Comparison of ENCODE assay signal across 9 cellular contexts in genomic region chr22:24303007-24303406, GRCh38. TPM values are rescaled to one million over a fixed set of nuclear protein-coding genes. Genes with fewer than 3 reads are reported as not detected.
DNase-seq lines count a peak whose midpoint lies in the region; TF ChIP-seq lines count a peak whose summit lies in the region.
"Had no signal": no experiment of that assay in that cellular context is flagged by ENCODE, and none has a peak within 500 bp of the region (broad histone marks: within the 10 kb centered on the region; RNA-seq: fewer than 3 reads in every experiment).

No MANE protein-coding gene starts in this region.

- H3K27me3 ChIP-seq in BLaER1 (no peaks in the 10 kb centered on the region), SK-N-SH (ENCODE audit: insufficient read depth) (no peaks in the 10 kb centered on the region)

- no peaks in the 10 kb centered on the region for H3K27me3 Mint-ChIP-seq in nephron progenitor cell (ENCODE audit: low read depth, poor library complexity)
- H3K27me3 Mint-ChIP-seq in activated CD4-positive, alpha-beta memory T cell treated with anti-CD3 and anti-CD28 coated beads, Interleukin-2, amount 10 ng/mL, durations not matched to agents 7 days and 5 days = no peaks in the 10 kb centered on the region
- H3K27me3 Mint-ChIP-seq: activated naive CD4-positive, alpha-beta T cell treated with anti-CD3 and anti-CD28 coated beads, Interleukin-2, amount 10 ng/mL, durations not matched to agents 7 days and 5 days had no signal

- peak overlapping the region; percentile 38 for H3K27ac ChIP-seq in BLaER1
- H3K27ac ChIP-seq in epithelial cell of prostate = peak overlapping the region; percentile 80
- peak overlapping the region in 1 of 2 experiments; percentile 51; a peak in 2 of 4 replicates for H3K27ac ChIP-seq in SK-N-SH (ENCODE audit: low read depth in 2 of 2, low read length in 1 of 2)

- peaks cover 53% of the 10 kb centered on the region for H4K20me1 ChIP-seq in BLaER1
- H4K20me1 ChIP-seq in SK-N-SH (ENCODE audit: insufficient read depth) = 0 out of 2 replicates have a peak, but pooled peaks cover 8% of the 10 kb centered on the region

- peaks cover 51% of the 10 kb centered on the region for H3K4me1 ChIP-seq in BLaER1
- peaks cover 8 to 10% of the 10 kb centered on the region in 2 experiments; a peak in 2 of 4 replicates for H3K4me1 ChIP-seq in SK-N-SH (ENCODE audit: control insufficient read depth in 1 of 2, insufficient read depth in 2 of 2, low read depth in 1 of 2, low read length in 1 of 2)

- peak overlapping the region; percentile 26 for H3K27ac Mint-ChIP-seq in nephron progenitor cell
- H3K27ac Mint-ChIP-seq in activated CD4-positive, alpha-beta memory T cell treated with anti-CD3 and anti-CD28 coated beads, Interleukin-2, amount 10 ng/mL, durations not matched to agents 7 days and 5 days = no peak overlapping the region

- no peaks in the 10 kb centered on the region for H3K9me2 ChIP-seq in SK-N-SH

- H3K9me3 ChIP-seq in BLaER1 (peaks cover 11% of the 10 kb centered on the region), SK-N-SH (no peaks in the 10 kb centered on the region)

- H3K4me2 ChIP-seq in BLaER1 (peak overlapping the region; percentile 83), SK-N-SH (no peak overlapping the region)

- no peak for TF ChIP-seq RAD21 in SK-N-SH (IDR thresholded peaks at IDR 0.05; ENCODE audit: low read length)

- peak overlapping the region; percentile 12; the same call in 1 of the 2 replicates for H3K4me3 ChIP-seq in BLaER1
- H3K4me3 ChIP-seq in SK-N-SH (ENCODE audit: low read depth in 2 of 2, low read length in 1 of 2) = no peak overlapping the region

- WGBS in SK-N-SH (ENCODE audit: low lambda C conversion rate) = 84% methylated on average over 4 of the region's 4 CpGs

- no peak for TF ChIP-seq CTCF in nephron progenitor cell (IDR thresholded peaks at IDR 0.05)
- TF ChIP-seq CTCF in SK-N-SH (IDR thresholded peaks at IDR 0.05) = no peak

- H2AFZ ChIP-seq in SK-N-SH (ENCODE audit: low read depth) = no peak overlapping the region

- TF ChIP-seq EP300 in SK-N-SH (IDR thresholded peaks at IDR 0.05; ENCODE audit: borderline replicate concordance in 1 of 2, low read depth in 1 of 2, low read length in 1 of 2) = no peak

- CTCF ChIA-PET in activated CD4-positive, alpha-beta memory T cell treated with anti-CD3 and anti-CD28 coated beads, Interleukin-2, amount 10 ng/mL, durations not matched to agents 7 days and 5 days (lab: Charles Lee) = no interaction called here
- CTCF ChIA-PET in SK-N-SH (lab: Yijun Ruan, JAX) = interaction anchor here (0.9 kb wide), 1 partner anchor 138 kb away, joined by 3 read pairs; no protein-coding TSS in a partner anchor

- peaks cover 85% of the 10 kb centered on the region for H3K79me2 ChIP-seq in SK-N-SH (ENCODE audit: insufficient read depth)

- H3K9ac ChIP-seq in BLaER1 (peak overlapping the region; percentile 47; the same call in 1 of the 2 replicates), SK-N-SH (no peak overlapping the region)

- peaks cover 84% of the 10 kb centered on the region for H3K36me3 Mint-ChIP-seq in nephron progenitor cell (ENCODE audit: low read depth)
- peaks cover 45% of the 10 kb centered on the region for H3K36me3 Mint-ChIP-seq in activated CD4-positive, alpha-beta memory T cell treated with anti-CD3 and anti-CD28 coated beads, Interleukin-2, amount 10 ng/mL, durations not matched to agents 7 days and 5 days (ENCODE audit: low read depth)

- peaks cover 45% of the 10 kb centered on the region for H3K36me3 ChIP-seq in BLaER1
- H3K36me3 ChIP-seq in SK-N-SH (replicated peaks in 1 of 2; ENCODE audit: control insufficient read depth in 1 of 2, insufficient read depth in 2 of 2, low read length in 1 of 2) = peaks cover 37 to 43% of the 10 kb centered on the region in 2 experiments

- POLR2A ChIA-PET in activated CD4-positive, alpha-beta memory T cell treated with anti-CD3 and anti-CD28 coated beads, Interleukin-2, amount 10 ng/mL, durations not matched to agents 7 days and 5 days (lab: Charles Lee) = no interaction called here
- POLR2A ChIA-PET in SK-N-SH (lab: Yijun Ruan, JAX) = no interaction called here

- no peaks in the 10 kb centered on the region for H3K4me1 Mint-ChIP-seq in nephron progenitor cell
- peaks cover 55% of the 10 kb centered on the region for H3K4me1 Mint-ChIP-seq in activated CD4-positive, alpha-beta memory T cell treated with anti-CD3 and anti-CD28 coated beads, Interleukin-2, amount 10 ng/mL, durations not matched to agents 7 days and 5 days

- H3K9me3 Mint-ChIP-seq in nephron progenitor cell = peaks cover 28% of the 10 kb centered on the region
- H3K9me3 Mint-ChIP-seq in activated CD4-positive, alpha-beta memory T cell treated with anti-CD3 and anti-CD28 coated beads, Interleukin-2, amount 10 ng/mL, durations not matched to agents 7 days and 5 days = no peaks in the 10 kb centered on the region

- H3F3A ChIP-seq in SK-N-SH (replicated peaks; ENCODE audit: insufficient read depth) = peaks cover 10% of the 10 kb centered on the region

- DNase-seq in NCI-H2029 treated with DMSO at 0.1 percent for 48 hours (lab: John Stamatoyannopoulos, UW) (peak; percentile 76), epithelial cell of prostate (ENCODE audit: low read depth, low spot score) (no peak), nephron progenitor cell (no peak), SK-N-SH (no peak), RPMI8226 (no peak), islet precursor cell (no peak)
- no peak for DNase-seq in activated CD4-positive, alpha-beta memory T cell treated with anti-CD3 and anti-CD28 coated beads, Interleukin-2, amount 10 ng/mL, durations not matched to agents 7 days and 5 days
- DNase-seq: activated naive CD4-positive, alpha-beta T cell treated with anti-CD3 and anti-CD28 coated beads, Interleukin-2, amount 10 ng/mL, durations not matched to agents 7 days and 5 days had no signal

- H3K4me3 Mint-ChIP-seq in nephron progenitor cell = no peak overlapping the region
- H3K4me3 Mint-ChIP-seq in activated CD4-positive, alpha-beta memory T cell treated with anti-CD3 and anti-CD28 coated beads, Interleukin-2, amount 10 ng/mL, durations not matched to agents 7 days and 5 days = no peak overlapping the region
- H3K4me3 Mint-ChIP-seq: activated naive CD4-positive, alpha-beta T cell treated with anti-CD3 and anti-CD28 coated beads, Interleukin-2, amount 10 ng/mL, durations not matched to agents 7 days and 5 days had no signal

TF ChIP-seq in SK-N-SH, 30 proteins besides CTCF, POLR2A, EP300 and RAD21:
- TF ChIP-seq TEAD4 (IDR thresholded peaks at IDR 0.05; ENCODE audit: borderline replicate concordance, insufficient read depth) (no peak), ELF1 (IDR thresholded peaks at IDR 0.05) (no peak), FOXM1 (IDR thresholded peaks at IDR 0.05; ENCODE audit: low read depth) (no peak), RCOR1 (IDR thresholded peaks at IDR 0.05; ENCODE audit: low read length) (no peak), JUND (IDR thresholded peaks at IDR 0.05) (no peak), YY1 (IDR thresholded peaks at IDR 0.05; ENCODE audit: low read depth) (no peak), CHD2 (IDR thresholded peaks at IDR 0.05; ENCODE audit: low read length, partially characterized antibody) (no peak), MXI1 (IDR thresholded peaks at IDR 0.05; ENCODE audit: low read depth, low read length) (no peak), TCF12 (IDR thresholded peaks at IDR 0.05) (no peak), RXRA (IDR thresholded peaks at IDR 0.05; ENCODE audit: borderline replicate concordance, low read depth) (no peak), NRF1 (IDR thresholded peaks at IDR 0.05; ENCODE audit: low read depth, low read length) (no peak), SMC3 (IDR thresholded peaks at IDR 0.05; ENCODE audit: low read depth, low read length) (no peak), EZH2phosphoT487 (IDR thresholded peaks at IDR 0.05; ENCODE audit: borderline replicate concordance, low read depth) (no peak), PBX3 (IDR thresholded peaks at IDR 0.05) (no peak)
- TF ChIP-seq, protein P1, sequence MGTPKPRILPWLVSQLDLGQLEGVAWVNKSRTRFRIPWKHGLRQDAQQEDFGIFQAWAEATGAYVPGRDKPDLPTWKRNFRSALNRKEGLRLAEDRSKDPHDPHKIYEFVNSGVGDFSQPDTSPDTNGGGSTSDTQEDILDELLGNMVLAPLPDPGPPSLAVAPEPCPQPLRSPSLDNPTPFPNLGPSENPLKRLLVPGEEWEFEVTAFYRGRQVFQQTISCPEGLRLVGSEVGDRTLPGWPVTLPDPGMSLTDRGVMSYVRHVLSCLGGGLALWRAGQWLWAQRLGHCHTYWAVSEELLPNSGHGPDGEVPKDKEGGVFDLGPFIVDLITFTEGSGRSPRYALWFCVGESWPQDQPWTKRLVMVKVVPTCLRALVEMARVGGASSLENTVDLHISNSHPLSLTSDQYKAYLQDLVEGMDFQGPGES (IDR thresholded peaks at IDR 0.05; ENCODE audit: low read depth, low read length) = no peak
- TF ChIP-seq, protein P2, sequence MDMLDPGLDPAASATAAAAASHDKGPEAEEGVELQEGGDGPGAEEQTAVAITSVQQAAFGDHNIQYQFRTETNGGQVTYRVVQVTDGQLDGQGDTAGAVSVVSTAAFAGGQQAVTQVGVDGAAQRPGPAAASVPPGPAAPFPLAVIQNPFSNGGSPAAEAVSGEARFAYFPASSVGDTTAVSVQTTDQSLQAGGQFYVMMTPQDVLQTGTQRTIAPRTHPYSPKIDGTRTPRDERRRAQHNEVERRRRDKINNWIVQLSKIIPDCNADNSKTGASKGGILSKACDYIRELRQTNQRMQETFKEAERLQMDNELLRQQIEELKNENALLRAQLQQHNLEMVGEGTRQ (IDR thresholded peaks at IDR 0.05; ENCODE audit: borderline replicate concordance, low read depth, low read length) = no peak

RNA-seq across cellular contexts. Expression of gene SPECC1L, which starts 32.4 kb away (rescaled TPM):
- total RNA-seq in activated CD4-positive, alpha-beta memory T cell treated with anti-CD3 and anti-CD28 coated beads, Interleukin-2, amount 10 ng/mL, durations not matched to agents 7 days and 5 days = 10 to 100 TPM; 33.2 to 37.9 TPM
- polyA plus RNA-seq in SK-N-SH (2012; rRNA removed) = 22.9 and 25.9 TPM in 2 replicates
- 17.8 and 21.8 TPM in 2 replicates for polyA plus RNA-seq in SK-N-SH (2012; cell fraction: cytosol; rRNA removed)
- polyA plus RNA-seq in SK-N-SH (2012; cell fraction: nucleus; rRNA removed) = 36.5 and 44.0 TPM in 2 replicates

RNA-seq across cellular contexts. Expression of gene GGT5, which starts 58.1 kb away (rescaled TPM):
- total RNA-seq in activated CD4-positive, alpha-beta memory T cell treated with anti-CD3 and anti-CD28 coated beads, Interleukin-2, amount 10 ng/mL, durations not matched to agents 7 days and 5 days = not detected
- 3.3 and 4.6 TPM in 2 replicates for polyA plus RNA-seq in SK-N-SH (2012; rRNA removed)
- polyA plus RNA-seq in SK-N-SH (2012; cell fraction: cytosol; rRNA removed) = 1.2 and 2.7 TPM in 2 replicates
- polyA plus RNA-seq in SK-N-SH (2012; cell fraction: nucleus; rRNA removed) = 6.3 and 7.6 TPM in 2 replicates
